ENCODE assay signal across 1 cellular context in genomic region chr1:225746361-225747179, GRCh38.
A peak's percentile ranks its signal among the peaks of the same experiment; 100 is the strongest.
TF ChIP-seq lines count a peak whose summit lies in the region.

No MANE protein-coding gene starts in this region.

TF ChIP-seq in HEK293, 187 proteins besides CTCF, POLR2A, EP300 and RAD21 (continued from another document and continues in another):
- TF ChIP-seq HIC1 (tag by site-specific recombination; IDR thresholded peaks at IDR 0.05) (peak; percentile 21; the same call in 1 of the 2 replicates), ZSCAN5A (tag by site-specific recombination; IDR thresholded peaks at IDR 0.05) (no peak), ZSCAN23 (tag by site-specific recombination; IDR thresholded peaks at IDR 0.05) (no peak), REST (tag by site-specific recombination; IDR thresholded peaks at IDR 0.05) (no peak), ZSCAN30 (tag by site-specific recombination; IDR thresholded peaks at IDR 0.05) (no peak), ZNF341 (tag by site-specific recombination; IDR thresholded peaks at IDR 0.05; ENCODE audit: low read depth) (0 out of 2 replicates have a peak, but pooled peaks have one; percentile 52), ZNF24 (tag by site-specific recombination; IDR thresholded peaks at IDR 0.05) (no peak; the same call in 1 of the 2 replicates), ZBTB7A (tag by site-specific recombination; IDR thresholded peaks at IDR 0.05; ENCODE audit: low read depth) (peak; percentile 25; the same call in 1 of the 2 replicates), ZNF157 (tag by site-specific recombination; IDR thresholded peaks at IDR 0.05) (no peak), INSM2 (tag by site-specific recombination; IDR thresholded peaks at IDR 0.05) (no peak), SP7 (tag by site-specific recombination; IDR thresholded peaks at IDR 0.05) (peak; percentile 76), ZNF521 (tag by site-specific recombination; IDR thresholded peaks at IDR 0.05) (no peak), ZNF18 (tag by site-specific recombination; IDR thresholded peaks at IDR 0.05) (no peak), ZBTB8A (tag by site-specific recombination; IDR thresholded peaks at IDR 0.05) (peak; percentile 56; the same call in 1 of the 2 replicates), ZNF112 (tag by site-specific recombination; IDR thresholded peaks at IDR 0.05) (no peak), ZNF658 (tag by site-specific recombination; IDR thresholded peaks at IDR 0.05) (no peak), ZNF580 (tag by site-specific recombination; IDR thresholded peaks at IDR 0.05) (no peak), ZNF776 (tag by site-specific recombination; IDR thresholded peaks at IDR 0.05; ENCODE audit: borderline replicate concordance) (no peak), ATF2 (tag by site-specific recombination; IDR thresholded peaks at IDR 0.05; ENCODE audit: low read depth) (no peak), GLI2 (tag by site-specific recombination; IDR thresholded peaks at IDR 0.05; ENCODE audit: borderline replicate concordance, low read depth) (no peak), GLIS1 (tag by site-specific recombination; IDR thresholded peaks at IDR 0.05) (peak; percentile 100), ZNF239 (tag by site-specific recombination; IDR thresholded peaks at IDR 0.05) (no peak), ZNF132 (tag by site-specific recombination; IDR thresholded peaks at IDR 0.05; ENCODE audit: borderline replicate concordance) (no peak), ZNF555 (tag by site-specific recombination; conservative IDR thresholded peaks at IDR 0.05) (no peak), ZBTB11 (tag by site-specific recombination; conservative IDR thresholded peaks at IDR 0.05; ENCODE audit: low read depth) (no peak), ZNF768 (tag by site-specific recombination; IDR thresholded peaks at IDR 0.05) (no peak), ZBTB20 (tag by site-specific recombination; IDR thresholded peaks at IDR 0.05) (peak; percentile 57), ZNF184 (tag by site-specific recombination; IDR thresholded peaks at IDR 0.05) (0 out of 2 replicates have a peak, but pooled peaks have one; percentile 49)
- TF ChIP-seq, protein P1, sequence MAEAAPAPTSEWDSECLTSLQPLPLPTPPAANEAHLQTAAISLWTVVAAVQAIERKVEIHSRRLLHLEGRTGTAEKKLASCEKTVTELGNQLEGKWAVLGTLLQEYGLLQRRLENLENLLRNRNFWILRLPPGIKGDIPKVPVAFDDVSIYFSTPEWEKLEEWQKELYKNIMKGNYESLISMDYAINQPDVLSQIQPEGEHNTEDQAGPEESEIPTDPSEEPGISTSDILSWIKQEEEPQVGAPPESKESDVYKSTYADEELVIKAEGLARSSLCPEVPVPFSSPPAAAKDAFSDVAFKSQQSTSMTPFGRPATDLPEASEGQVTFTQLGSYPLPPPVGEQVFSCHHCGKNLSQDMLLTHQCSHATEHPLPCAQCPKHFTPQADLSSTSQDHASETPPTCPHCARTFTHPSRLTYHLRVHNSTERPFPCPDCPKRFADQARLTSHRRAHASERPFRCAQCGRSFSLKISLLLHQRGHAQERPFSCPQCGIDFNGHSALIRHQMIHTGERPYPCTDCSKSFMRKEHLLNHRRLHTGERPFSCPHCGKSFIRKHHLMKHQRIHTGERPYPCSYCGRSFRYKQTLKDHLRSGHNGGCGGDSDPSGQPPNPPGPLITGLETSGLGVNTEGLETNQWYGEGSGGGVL (tag by site-specific recombination; IDR thresholded peaks at IDR 0.05) = peak; percentile 74
- TF ChIP-seq, protein P2, sequence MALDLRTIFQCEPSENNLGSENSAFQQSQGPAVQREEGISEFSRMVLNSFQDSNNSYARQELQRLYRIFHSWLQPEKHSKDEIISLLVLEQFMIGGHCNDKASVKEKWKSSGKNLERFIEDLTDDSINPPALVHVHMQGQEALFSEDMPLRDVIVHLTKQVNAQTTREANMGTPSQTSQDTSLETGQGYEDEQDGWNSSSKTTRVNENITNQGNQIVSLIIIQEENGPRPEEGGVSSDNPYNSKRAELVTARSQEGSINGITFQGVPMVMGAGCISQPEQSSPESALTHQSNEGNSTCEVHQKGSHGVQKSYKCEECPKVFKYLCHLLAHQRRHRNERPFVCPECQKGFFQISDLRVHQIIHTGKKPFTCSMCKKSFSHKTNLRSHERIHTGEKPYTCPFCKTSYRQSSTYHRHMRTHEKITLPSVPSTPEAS (tag by site-specific recombination; IDR thresholded peaks at IDR 0.05) = no peak
